In the genomic region with DNA sequence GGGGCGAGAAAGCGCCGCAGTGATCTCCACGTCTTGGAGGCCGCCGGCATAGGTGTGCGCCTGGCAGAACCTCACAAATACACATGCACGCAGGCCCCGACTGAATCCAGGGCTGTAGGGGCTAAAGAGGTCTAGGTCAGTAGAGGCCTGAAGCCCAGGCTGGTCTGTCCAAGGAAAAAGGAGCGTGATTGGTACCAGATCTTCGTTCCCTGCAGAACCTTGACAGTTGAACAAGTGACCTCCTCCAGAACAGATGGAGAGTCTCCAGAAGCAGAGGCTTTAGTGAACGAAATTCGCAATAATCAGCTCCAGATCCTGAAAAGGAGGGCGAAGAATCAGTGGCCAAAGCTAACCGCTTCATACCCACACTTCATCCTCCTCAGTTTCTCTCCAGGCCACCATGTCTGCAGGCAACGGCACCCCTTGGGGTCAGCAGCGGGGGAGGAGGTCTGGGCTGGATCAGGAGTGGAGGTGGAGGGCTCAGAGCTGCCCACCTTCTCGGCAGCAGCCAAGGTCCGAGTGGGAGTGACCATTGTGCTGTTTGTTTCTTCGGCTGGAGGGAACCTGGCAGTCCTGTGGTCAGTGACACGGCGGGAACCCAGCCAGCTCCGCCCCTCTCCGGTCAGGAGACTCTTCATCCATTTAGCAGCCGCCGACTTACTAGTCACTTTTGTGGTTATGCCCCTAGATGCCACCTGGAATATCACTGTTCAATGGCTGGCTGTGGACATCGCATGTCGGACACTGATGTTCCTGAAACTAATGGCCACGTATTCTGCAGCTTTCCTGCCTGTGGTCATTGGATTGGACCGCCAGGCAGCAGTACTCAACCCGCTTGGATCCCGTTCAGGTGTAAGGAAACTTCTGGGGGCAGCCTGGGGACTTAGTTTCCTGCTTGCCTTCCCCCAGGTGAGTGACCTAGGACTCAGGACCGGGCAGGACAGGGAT, we compare ENCODE assay signal across 1 cellular context.
TF ChIP-seq lines count a peak whose summit lies in the region.

No MANE protein-coding gene starts in this region.

TF ChIP-seq in GM12878, 131 proteins besides CTCF, POLR2A, EP300 and RAD21:
- TF ChIP-seq TBL1XR1 (IDR thresholded peaks at IDR 0.05; ENCODE audit: low read depth, low read length) (no peak), SRF (IDR thresholded peaks at IDR 0.05; ENCODE audit: low read depth in 2 of 2, low read length in 2 of 2) (0 out of 4 replicates have a peak, but pooled peaks of 1 of the 2 experiments have one; percentile 7), ASH2L (IDR thresholded peaks at IDR 0.05; ENCODE audit: borderline replicate concordance, low read depth) (no peak), PML (IDR thresholded peaks at IDR 0.05; ENCODE audit: low read length) (peak; percentile 60; the same call in 1 of the 2 replicates), ZNF217 (IDR thresholded peaks at IDR 0.05) (no peak), ZNF384 (IDR thresholded peaks at IDR 0.05; ENCODE audit: borderline replicate concordance, low read depth, low read length) (no peak), YBX1 (IDR thresholded peaks at IDR 0.05) (no peak), EZH2 (IDR thresholded peaks at IDR 0.05; ENCODE audit: borderline replicate concordance, control insufficient read depth, low read depth, low read length) (no peak), MEF2A (IDR thresholded peaks at IDR 0.05; ENCODE audit: insufficient read depth, low read depth, low read length) (no peak), HDAC6 (IDR thresholded peaks at IDR 0.05; ENCODE audit: unreplicated experiment) (no peak), DPF2 (IDR thresholded peaks at IDR 0.05) (no peak), LARP7 (IDR thresholded peaks at IDR 0.05) (no peak), KDM1A (IDR thresholded peaks at IDR 0.05; ENCODE audit: borderline replicate concordance) (no peak), SUPT20H (IDR thresholded peaks at IDR 0.05; ENCODE audit: borderline replicate concordance, control insufficient read depth, low read depth, low read length) (no peak), RELB (IDR thresholded peaks at IDR 0.05; ENCODE audit: low read depth) (no peak), CREM (IDR thresholded peaks at IDR 0.05; ENCODE audit: low read depth) (no peak), NR2C1 (IDR thresholded peaks at IDR 0.05) (no peak), POLR2AphosphoS5 (IDR thresholded peaks at IDR 0.05; ENCODE audit: low read length) (peak; percentile 31), MTA3 (IDR thresholded peaks at IDR 0.05; ENCODE audit: borderline replicate concordance, low read length) (no peak), MXI1 (IDR thresholded peaks at IDR 0.05; ENCODE audit: low read depth, low read length) (peak; percentile 79; the same call in 1 of the 2 replicates), RB1 (IDR thresholded peaks at IDR 0.05; ENCODE audit: borderline replicate concordance) (0 out of 2 replicates have a peak, but pooled peaks have one; percentile 16), SP1 (IDR thresholded peaks at IDR 0.05; ENCODE audit: low read depth, low read length) (no peak), STAT3 (IDR thresholded peaks at IDR 0.05; ENCODE audit: low read depth, low read length) (no peak), RCOR1 (conservative IDR thresholded peaks at IDR 0.05; ENCODE audit: low read depth, low read length) (no peak), FOS (IDR thresholded peaks at IDR 0.05; ENCODE audit: borderline replicate concordance, extremely low read depth, insufficient read length) (no peak), CREB1 (IDR thresholded peaks at IDR 0.05; ENCODE audit: low read depth) (no peak), RUNX3 (IDR thresholded peaks at IDR 0.05; ENCODE audit: low read length) (peak; percentile 60), CHD1 (IDR thresholded peaks at IDR 0.05; ENCODE audit: low read depth, low read length) (no peak), PAX8 (IDR thresholded peaks at IDR 0.05) (no peak), NR2F1 (conservative IDR thresholded peaks at IDR 0.05) (0 out of 2 replicates have a peak, but pooled peaks have one; percentile 15), MLLT1 (IDR thresholded peaks at IDR 0.05) (no peak), RFX5 (IDR thresholded peaks at IDR 0.05; ENCODE audit: low read depth, low read length) (no peak), BRCA1 (IDR thresholded peaks at IDR 0.05; ENCODE audit: low read depth, low read length) (no peak), RAD51 (IDR thresholded peaks at IDR 0.05) (no peak), SMAD1 (IDR thresholded peaks at IDR 0.05; ENCODE audit: low read depth, partially characterized antibody) (no peak), SMAD5 (IDR thresholded peaks at IDR 0.05; ENCODE audit: low read depth) (0 out of 2 replicates have a peak, but pooled peaks have one; percentile 13)
- TF ChIP-seq, protein P1, sequence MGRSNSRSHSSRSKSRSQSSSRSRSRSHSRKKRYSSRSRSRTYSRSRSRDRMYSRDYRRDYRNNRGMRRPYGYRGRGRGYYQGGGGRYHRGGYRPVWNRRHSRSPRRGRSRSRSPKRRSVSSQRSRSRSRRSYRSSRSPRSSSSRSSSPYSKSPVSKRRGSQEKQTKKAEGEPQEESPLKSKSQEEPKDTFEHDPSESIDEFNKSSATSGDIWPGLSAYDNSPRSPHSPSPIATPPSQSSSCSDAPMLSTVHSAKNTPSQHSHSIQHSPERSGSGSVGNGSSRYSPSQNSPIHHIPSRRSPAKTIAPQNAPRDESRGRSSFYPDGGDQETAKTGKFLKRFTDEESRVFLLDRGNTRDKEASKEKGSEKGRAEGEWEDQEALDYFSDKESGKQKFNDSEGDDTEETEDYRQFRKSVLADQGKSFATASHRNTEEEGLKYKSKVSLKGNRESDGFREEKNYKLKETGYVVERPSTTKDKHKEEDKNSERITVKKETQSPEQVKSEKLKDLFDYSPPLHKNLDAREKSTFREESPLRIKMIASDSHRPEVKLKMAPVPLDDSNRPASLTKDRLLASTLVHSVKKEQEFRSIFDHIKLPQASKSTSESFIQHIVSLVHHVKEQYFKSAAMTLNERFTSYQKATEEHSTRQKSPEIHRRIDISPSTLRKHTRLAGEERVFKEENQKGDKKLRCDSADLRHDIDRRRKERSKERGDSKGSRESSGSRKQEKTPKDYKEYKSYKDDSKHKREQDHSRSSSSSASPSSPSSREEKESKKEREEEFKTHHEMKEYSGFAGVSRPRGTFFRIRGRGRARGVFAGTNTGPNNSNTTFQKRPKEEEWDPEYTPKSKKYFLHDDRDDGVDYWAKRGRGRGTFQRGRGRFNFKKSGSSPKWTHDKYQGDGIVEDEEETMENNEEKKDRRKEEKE (IDR thresholded peaks at IDR 0.05): no peak
- TF ChIP-seq, protein P2, sequence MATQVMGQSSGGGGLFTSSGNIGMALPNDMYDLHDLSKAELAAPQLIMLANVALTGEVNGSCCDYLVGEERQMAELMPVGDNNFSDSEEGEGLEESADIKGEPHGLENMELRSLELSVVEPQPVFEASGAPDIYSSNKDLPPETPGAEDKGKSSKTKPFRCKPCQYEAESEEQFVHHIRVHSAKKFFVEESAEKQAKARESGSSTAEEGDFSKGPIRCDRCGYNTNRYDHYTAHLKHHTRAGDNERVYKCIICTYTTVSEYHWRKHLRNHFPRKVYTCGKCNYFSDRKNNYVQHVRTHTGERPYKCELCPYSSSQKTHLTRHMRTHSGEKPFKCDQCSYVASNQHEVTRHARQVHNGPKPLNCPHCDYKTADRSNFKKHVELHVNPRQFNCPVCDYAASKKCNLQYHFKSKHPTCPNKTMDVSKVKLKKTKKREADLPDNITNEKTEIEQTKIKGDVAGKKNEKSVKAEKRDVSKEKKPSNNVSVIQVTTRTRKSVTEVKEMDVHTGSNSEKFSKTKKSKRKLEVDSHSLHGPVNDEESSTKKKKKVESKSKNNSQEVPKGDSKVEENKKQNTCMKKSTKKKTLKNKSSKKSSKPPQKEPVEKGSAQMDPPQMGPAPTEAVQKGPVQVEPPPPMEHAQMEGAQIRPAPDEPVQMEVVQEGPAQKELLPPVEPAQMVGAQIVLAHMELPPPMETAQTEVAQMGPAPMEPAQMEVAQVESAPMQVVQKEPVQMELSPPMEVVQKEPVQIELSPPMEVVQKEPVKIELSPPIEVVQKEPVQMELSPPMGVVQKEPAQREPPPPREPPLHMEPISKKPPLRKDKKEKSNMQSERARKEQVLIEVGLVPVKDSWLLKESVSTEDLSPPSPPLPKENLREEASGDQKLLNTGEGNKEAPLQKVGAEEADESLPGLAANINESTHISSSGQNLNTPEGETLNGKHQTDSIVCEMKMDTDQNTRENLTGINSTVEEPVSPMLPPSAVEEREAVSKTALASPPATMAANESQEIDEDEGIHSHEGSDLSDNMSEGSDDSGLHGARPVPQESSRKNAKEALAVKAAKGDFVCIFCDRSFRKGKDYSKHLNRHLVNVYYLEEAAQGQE (IDR thresholded peaks at IDR 0.05; ENCODE audit: low read depth, low read length): no peak
